ENCODE assay signal across 20 cellular contexts in the genomic region with DNA sequence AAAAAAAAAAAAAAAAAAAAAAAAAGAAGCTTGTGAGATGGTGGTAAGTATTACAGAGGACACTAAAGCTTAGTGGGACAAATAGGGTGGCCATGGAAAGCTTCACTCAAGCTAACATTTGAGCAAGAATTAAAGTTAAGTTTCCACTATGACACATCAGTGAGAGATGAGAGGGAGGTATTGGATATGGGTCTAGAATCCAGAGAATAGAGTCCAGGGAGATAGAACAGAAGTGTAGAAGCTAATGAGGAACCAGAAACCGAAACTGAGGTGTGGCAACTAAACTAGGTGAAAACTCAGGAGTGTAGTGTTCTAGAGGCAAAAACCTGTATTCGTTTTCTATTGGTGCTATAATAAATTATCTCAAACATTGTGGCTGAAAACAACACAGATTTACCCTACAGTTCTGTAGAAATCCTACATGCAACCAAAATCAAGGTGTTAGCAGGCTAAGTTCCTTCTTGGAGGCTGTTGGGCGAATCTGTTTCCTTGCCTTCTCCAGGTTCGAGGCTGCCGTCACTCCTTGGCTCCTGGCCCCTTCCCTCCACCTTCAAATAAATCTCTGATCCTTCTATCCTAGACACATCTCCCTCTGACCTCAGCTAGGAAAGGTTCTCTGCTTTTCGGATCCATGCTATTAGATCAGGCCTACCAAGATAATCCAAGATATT. TPM values are rescaled to one million over a fixed set of nuclear protein-coding genes. Genes with fewer than 3 reads are reported as not detected.
DNase-seq lines count a peak whose midpoint lies in the region; ATAC-seq and TF ChIP-seq lines count a peak whose summit lies in the region.
"Had no signal": no experiment of that assay in that cellular context is flagged by ENCODE, and none has a peak within 500 bp of the region (broad histone marks: within the 10 kb centered on the region; RNA-seq: fewer than 3 reads in every experiment).

No MANE protein-coding gene starts in this region.

- intact Hi-C loops in activated CD4-positive, alpha-beta memory T cell treated with anti-CD3 and anti-CD28 coated beads for 36 hours (cut with micrococcal nuclease): no loop called here
- intact Hi-C loops in HCT116 (cut with micrococcal nuclease): loop anchor here (5.0 kb wide), 1 partner anchor 60 kb away; no protein-coding TSS in a partner anchor
- intact Hi-C loops in activated CD8-positive, alpha-beta T cell treated with anti-CD3 and anti-CD28 coated beads for 36 hours (cut with micrococcal nuclease): no loop called here

- no peak overlapping the region for H3K4me3 Mint-ChIP-seq in activated CD4-positive, alpha-beta memory T cell treated with anti-CD3 and anti-CD28 coated beads, Interleukin-2, amount 10 ng/mL, durations not matched to agents 7 days and 5 days
- no peak overlapping the region for H3K4me3 Mint-ChIP-seq in activated CD4-positive, alpha-beta memory T cell treated with anti-CD3 and anti-CD28 coated beads for 36 hours
- no peak overlapping the region for H3K4me3 Mint-ChIP-seq in activated CD8-positive, alpha-beta T cell treated with anti-CD3 and anti-CD28 coated beads for 36 hours
- no peak overlapping the region for H3K4me3 Mint-ChIP-seq in stimulated activated effector memory CD8-positive, alpha-beta T cell treated with anti-CD3 and anti-CD28 coated beads, Interleukin-12 subunit alpha, Interleukin-12 subunit beta, amount 100 ng/mL, for 72 hours
- H3K4me3 Mint-ChIP-seq: activated T-cell treated with anti-CD3 and anti-CD28 coated beads, Interleukin-2, amount 50 U/mL, for 4 hours; type B pancreatic cell had no signal

- no peaks in the 10 kb centered on the region for H3K9me3 ChIP-seq in HCT116 (ENCODE audit: control insufficient read depth in 1 of 2, insufficient read depth in 1 of 2, low read depth in 1 of 2, low read length in 2 of 2)
- H3K9me3 ChIP-seq: SJSA1 had no signal

- no peak for TF ChIP-seq RAD21 in HCT116 (IDR thresholded peaks at IDR 0.05; ENCODE audit: low read depth)

- H3K79me2 ChIP-seq in HCT116 (ENCODE audit: insufficient read depth, low read length): no peaks in the 10 kb centered on the region

- no peak for ATAC-seq in HCT116
- peak; percentile 50 for ATAC-seq in activated CD8-positive, alpha-beta T cell treated with anti-CD3 and anti-CD28 coated beads for 36 hours
- peak; percentile 37 for ATAC-seq in stimulated activated effector memory CD8-positive, alpha-beta T cell treated with anti-CD3 and anti-CD28 coated beads, Interleukin-12 subunit alpha, Interleukin-12 subunit beta, amount 100 ng/mL, for 72 hours
- ATAC-seq: HepG2 had no signal

- no peak overlapping the region for H3K9ac ChIP-seq in HCT116 (ENCODE audit: low read length)

- peak overlapping the region; percentile 27 for H3K27ac Mint-ChIP-seq in activated CD4-positive, alpha-beta memory T cell treated with anti-CD3 and anti-CD28 coated beads, Interleukin-2, amount 10 ng/mL, durations not matched to agents 7 days and 5 days
- H3K27ac Mint-ChIP-seq in activated CD4-positive, alpha-beta memory T cell treated with anti-CD3 and anti-CD28 coated beads for 36 hours: no peak overlapping the region
- H3K27ac Mint-ChIP-seq in activated CD8-positive, alpha-beta T cell treated with anti-CD3 and anti-CD28 coated beads for 36 hours: peak overlapping the region; percentile 39
- H3K27ac Mint-ChIP-seq in stimulated activated effector memory CD8-positive, alpha-beta T cell treated with anti-CD3 and anti-CD28 coated beads, Interleukin-12 subunit alpha, Interleukin-12 subunit beta, amount 100 ng/mL, for 72 hours: no peak overlapping the region
- H3K27ac Mint-ChIP-seq: type B pancreatic cell had no signal

- H3K4me2 ChIP-seq in HCT116 (ENCODE audit: low read length): no peak overlapping the region

- RAD21 ChIA-PET in HCT116 (lab: Charles Lee; ENCODE audit: low non-redundant PET in 1 of 2, low total read pairs in 2 of 2, uncharacterized antibody in 2 of 2, unreplicated experiment in 2 of 2): no interaction called here

- H3K36me3 ChIP-seq in HCT116 (ENCODE audit: control insufficient read depth in 1 of 2, insufficient read depth in 2 of 2, low read length in 2 of 2): no peaks in the 10 kb centered on the region; a peak in 1 of 4 replicates

- no peak for TF ChIP-seq CTCF in HCT116 (IDR thresholded peaks at IDR 0.05 in 2 of 3, conservative IDR thresholded peaks at IDR 0.05 in 1 of 3; ENCODE audit: borderline replicate concordance in 1 of 3, insufficient read depth in 1 of 3, low read depth in 2 of 3, low read length in 2 of 3)
- TF ChIP-seq CTCF in activated CD8-positive, alpha-beta T cell treated with anti-CD3 and anti-CD28 coated beads for 36 hours (IDR thresholded peaks at IDR 0.05): no peak

- H3K27me3 Mint-ChIP-seq in activated CD4-positive, alpha-beta memory T cell treated with anti-CD3 and anti-CD28 coated beads, Interleukin-2, amount 10 ng/mL, durations not matched to agents 7 days and 5 days: no peaks in the 10 kb centered on the region
- no peaks in the 10 kb centered on the region for H3K27me3 Mint-ChIP-seq in activated CD4-positive, alpha-beta memory T cell treated with anti-CD3 and anti-CD28 coated beads for 36 hours
- no peaks in the 10 kb centered on the region for H3K27me3 Mint-ChIP-seq in activated CD8-positive, alpha-beta T cell treated with anti-CD3 and anti-CD28 coated beads for 36 hours
- H3K27me3 Mint-ChIP-seq: type B pancreatic cell had no signal

- no peaks in the 10 kb centered on the region for H3K9me2 ChIP-seq in HCT116 (ENCODE audit: insufficient read depth)

- H2AFZ ChIP-seq in HCT116 (ENCODE audit: low read depth, low read length, poor library complexity, severe bottlenecking): no peak overlapping the region

- H3K27me3 ChIP-seq in HCT116 (ENCODE audit: insufficient read depth, low read length): no peaks in the 10 kb centered on the region
- H3K27me3 ChIP-seq: SJSA1 had no signal

- no peak for TF ChIP-seq POLR2A in HCT116 (IDR thresholded peaks at IDR 0.05; ENCODE audit: borderline replicate concordance, extremely low read depth, insufficient read depth, insufficient read length)

- H3K9me3 Mint-ChIP-seq in activated CD4-positive, alpha-beta memory T cell treated with anti-CD3 and anti-CD28 coated beads, Interleukin-2, amount 10 ng/mL, durations not matched to agents 7 days and 5 days: no peaks in the 10 kb centered on the region
- peaks cover 4% of the 10 kb centered on the region for H3K9me3 Mint-ChIP-seq in activated CD4-positive, alpha-beta memory T cell treated with anti-CD3 and anti-CD28 coated beads for 36 hours
- no peaks in the 10 kb centered on the region for H3K9me3 Mint-ChIP-seq in activated CD8-positive, alpha-beta T cell treated with anti-CD3 and anti-CD28 coated beads for 36 hours
- H3K9me3 Mint-ChIP-seq in stimulated activated effector memory CD8-positive, alpha-beta T cell treated with anti-CD3 and anti-CD28 coated beads, Interleukin-12 subunit alpha, Interleukin-12 subunit beta, amount 100 ng/mL, for 72 hours: no peaks in the 10 kb centered on the region
- H3K9me3 Mint-ChIP-seq: activated T-cell treated with anti-CD3 and anti-CD28 coated beads, Interleukin-2, amount 50 U/mL, for 4 hours had no signal

- H3K4me1 Mint-ChIP-seq in activated CD4-positive, alpha-beta memory T cell treated with anti-CD3 and anti-CD28 coated beads, Interleukin-2, amount 10 ng/mL, durations not matched to agents 7 days and 5 days: peaks cover 16% of the 10 kb centered on the region
- peaks cover 13% of the 10 kb centered on the region for H3K4me1 Mint-ChIP-seq in activated CD4-positive, alpha-beta memory T cell treated with anti-CD3 and anti-CD28 coated beads for 36 hours (ENCODE audit: low read depth)
- H3K4me1 Mint-ChIP-seq in activated CD8-positive, alpha-beta T cell treated with anti-CD3 and anti-CD28 coated beads for 36 hours (ENCODE audit: low read depth): peaks cover 24% of the 10 kb centered on the region
- H3K4me1 Mint-ChIP-seq in stimulated activated effector memory CD8-positive, alpha-beta T cell treated with anti-CD3 and anti-CD28 coated beads, Interleukin-12 subunit alpha, Interleukin-12 subunit beta, amount 100 ng/mL, for 72 hours: peaks cover 32% of the 10 kb centered on the region

- H3K4me3 ChIP-seq in HCT116 (replicated peaks in 1 of 2; ENCODE audit: low read depth in 1 of 2, low read length in 2 of 2): no peak overlapping the region
- H3K4me3 ChIP-seq: SJSA1 had no signal

- H3K36me3 Mint-ChIP-seq in activated CD4-positive, alpha-beta memory T cell treated with anti-CD3 and anti-CD28 coated beads, Interleukin-2, amount 10 ng/mL, durations not matched to agents 7 days and 5 days (ENCODE audit: low read depth): peaks cover 36% of the 10 kb centered on the region
- peaks cover 14% of the 10 kb centered on the region for H3K36me3 Mint-ChIP-seq in activated CD4-positive, alpha-beta memory T cell treated with anti-CD3 and anti-CD28 coated beads for 36 hours
- peaks cover 21% of the 10 kb centered on the region for H3K36me3 Mint-ChIP-seq in activated CD8-positive, alpha-beta T cell treated with anti-CD3 and anti-CD28 coated beads for 36 hours (ENCODE audit: low read depth)
- peaks cover 32% of the 10 kb centered on the region for H3K36me3 Mint-ChIP-seq in stimulated activated effector memory CD8-positive, alpha-beta T cell treated with anti-CD3 and anti-CD28 coated beads, Interleukin-12 subunit alpha, Interleukin-12 subunit beta, amount 100 ng/mL, for 72 hours

- DNase-seq in activated CD4-positive, alpha-beta memory T cell treated with anti-CD3 and anti-CD28 coated beads, Interleukin-2, amount 10 ng/mL, durations not matched to agents 7 days and 5 days: no peak
- DNase-seq in activated CD4-positive, alpha-beta memory T cell treated with anti-CD3 and anti-CD28 coated beads for 36 hours: no peak
- DNase-seq in HCT116 (ENCODE audit: low read depth, low spot score): no peak
- no peak for DNase-seq in activated CD8-positive, alpha-beta T cell treated with anti-CD3 and anti-CD28 coated beads for 36 hours
- peak in 1 of 2 donors; percentile 42 for DNase-seq in stimulated activated effector memory CD8-positive, alpha-beta T cell treated with anti-CD3 and anti-CD28 coated beads, Interleukin-12 subunit alpha, Interleukin-12 subunit beta, amount 100 ng/mL, for 72 hours (ENCODE audit: low spot score in 2 of 2)
- DNase-seq in hippocampal formation (lab: John Stamatoyannopoulos, UW): no peak
- DNase-seq in NCI-H526 (lab: John Stamatoyannopoulos, UW): no peak
- no peak for DNase-seq in UCSD-AML1 (lab: John Stamatoyannopoulos, UW; ENCODE audit: unreplicated experiment)
- DNase-seq: ACHN; activated CD4-positive, CD25-positive, alpha-beta regulatory T cell treated with anti-CD3 and anti-CD28 coated beads, Interleukin-2, amount 50 U/mL, for 72 hours; activated T-cell treated with anti-CD3 and anti-CD28 coated beads, Interleukin-2, amount 50 U/mL, for 4 hours; dermis blood vessel endothelial cell; foreskin melanocyte; NCI-H524; nucleus accumbens; stimulated activated naive CD4-positive, alpha-beta T cell treated with Interleukin-2 at 50 U/mL for 16 hours; T1000 had no signal

- no peaks in the 10 kb centered on the region for H4K20me1 ChIP-seq in HCT116 (ENCODE audit: insufficient read depth)

- POLR2A ChIA-PET in activated CD4-positive, alpha-beta memory T cell treated with anti-CD3 and anti-CD28 coated beads, Interleukin-2, amount 10 ng/mL, durations not matched to agents 7 days and 5 days (lab: Charles Lee): interaction anchor here (0.8 to 2.1 kb wide), 8 partner anchors 10 to 123 kb away, joined by 3 to 7 read pairs (median 3); no protein-coding TSS in a partner anchor
- POLR2A ChIA-PET in activated CD4-positive, alpha-beta memory T cell treated with anti-CD3 and anti-CD28 coated beads for 36 hours (lab: Charles Lee): interaction anchor here (0.9 kb wide), 1 partner anchor 10 kb away, joined by 4 read pairs; no protein-coding TSS in a partner anchor
- POLR2A ChIA-PET in HCT116 (lab: Charles Lee): interaction anchor here (0.6 kb wide), 1 partner anchor 706 kb away, joined by 3 read pairs; no protein-coding TSS in a partner anchor
- POLR2A ChIA-PET in activated CD8-positive, alpha-beta T cell treated with anti-CD3 and anti-CD28 coated beads for 36 hours (lab: Charles Lee): interaction anchor here (1.5 to 1.7 kb wide), 2 partner anchors 10 to 63 kb away, joined by 4 to 6 read pairs; no protein-coding TSS in a partner anchor

- no peaks in the 10 kb centered on the region for H3K4me1 ChIP-seq in HCT116 (ENCODE audit: control insufficient read depth in 1 of 2, insufficient read depth in 2 of 2, low read length in 2 of 2)
- H3K4me1 ChIP-seq: SJSA1 had no signal

- BruUV-seq in HCT116 (replicated peaks; lab: Mats Ljungman, UMichigan): TSS peak; percentile 3

- no peak overlapping the region for H3K27ac ChIP-seq in HCT116 (ENCODE audit: low read depth, low read length)
- H3K27ac ChIP-seq: SJSA1 had no signal

- CTCF ChIA-PET in activated CD4-positive, alpha-beta memory T cell treated with anti-CD3 and anti-CD28 coated beads, Interleukin-2, amount 10 ng/mL, durations not matched to agents 7 days and 5 days (lab: Charles Lee): interaction anchor here (0.7 to 2.5 kb wide), 7 partner anchors 10 to 101 kb away, joined by 3 to 11 read pairs (median 4); a partner anchor contains a TSS
- CTCF ChIA-PET in activated CD4-positive, alpha-beta memory T cell treated with anti-CD3 and anti-CD28 coated beads for 36 hours (lab: Charles Lee): interaction anchor here (0.5 to 1.0 kb wide), 3 partner anchors 54 to 66 kb away, joined by 3 to 4 read pairs (median 3); no protein-coding TSS in a partner anchor
- CTCF ChIA-PET in HCT116 (lab: Charles Lee): no interaction called here
- CTCF ChIA-PET in activated CD8-positive, alpha-beta T cell treated with anti-CD3 and anti-CD28 coated beads for 36 hours (lab: Charles Lee): interaction anchor here (0.6 to 1.1 kb wide), 3 partner anchors 12 to 87 kb away, joined by 3 to 4 read pairs (median 3); a partner anchor contains a TSS

RNA-seq across cellular contexts. Expression of a gene that starts 36.2 kb away (rescaled TPM):
- total RNA-seq in activated CD4-positive, alpha-beta memory T cell treated with anti-CD3 and anti-CD28 coated beads, Interleukin-2, amount 10 ng/mL, durations not matched to agents 7 days and 5 days: 100 to 1,000 TPM; 337 to 349 TPM
- 100 to 1,000 TPM; 275 to 285 TPM for total RNA-seq in activated CD4-positive, alpha-beta memory T cell treated with anti-CD3 and anti-CD28 coated beads for 36 hours
- total RNA-seq in HCT116 (2021; ENCODE audit: unreplicated experiment): 267 TPM
- 219 and 237 TPM in 2 replicates for polyA plus RNA-seq in HCT116 (2012)
- 100 to 1,000 TPM; 273 to 296 TPM for total RNA-seq in activated CD8-positive, alpha-beta T cell treated with anti-CD3 and anti-CD28 coated beads for 36 hours

Comparison
In these comparisons a context has a peak if more than half of its experiments do, and no peak if none do; other contexts are left out.
1. H3K27ac Mint-ChIP-seq: peak in activated CD4-positive, alpha-beta memory T cell treated with anti-CD3 and anti-CD28 coated beads, Interleukin-2, amount 10 ng/mL, durations not matched to agents 7 days and 5 days (single experiment) and activated CD8-positive, alpha-beta T cell treated with anti-CD3 and anti-CD28 coated beads for 36 hours (single experiment); none in activated CD4-positive, alpha-beta memory T cell treated with anti-CD3 and anti-CD28 coated beads for 36 hours (single experiment) and stimulated activated effector memory CD8-positive, alpha-beta T cell treated with anti-CD3 and anti-CD28 coated beads, Interleukin-12 subunit alpha, Interleukin-12 subunit beta, amount 100 ng/mL, for 72 hours (single experiment).